Comparison of ENCODE assay signal across 2 cellular contexts in the genomic region with DNA sequence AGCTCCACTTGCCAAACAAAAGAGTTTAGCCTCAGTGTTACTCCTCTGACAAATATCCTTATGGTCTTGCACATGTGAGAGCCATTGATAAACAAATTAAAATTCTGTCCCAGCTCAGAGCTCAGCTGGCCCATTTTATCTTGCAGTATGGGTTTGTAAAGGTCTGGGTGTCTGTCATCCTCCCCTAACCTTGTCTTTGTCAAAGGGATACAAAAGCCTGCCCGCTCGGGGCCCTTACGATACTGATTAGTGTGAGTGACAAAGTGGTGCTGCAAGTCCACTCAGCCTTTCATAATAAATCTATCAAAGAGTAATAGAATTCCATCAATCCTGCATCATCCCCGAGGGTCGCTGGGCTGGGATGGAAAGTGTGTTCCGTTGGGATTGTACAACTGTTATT.
TF ChIP-seq lines count a peak whose summit lies in the region.

No MANE protein-coding gene starts in this region.

TF ChIP-seq in SK-N-SH, 30 proteins besides CTCF, POLR2A, EP300 and RAD21:
- TF ChIP-seq POLR2AphosphoS5 (IDR thresholded peaks at IDR 0.05; ENCODE audit: low read depth, low read length) = no peak
- no peak for TF ChIP-seq TEAD4 (IDR thresholded peaks at IDR 0.05; ENCODE audit: borderline replicate concordance, insufficient read depth)
- TF ChIP-seq ELF1 (IDR thresholded peaks at IDR 0.05) = no peak
- TF ChIP-seq MEF2A (IDR thresholded peaks at IDR 0.05; ENCODE audit: borderline replicate concordance, low read depth) = no peak
- TF ChIP-seq FOXJ3 (CRISPR knock-in tag; IDR thresholded peaks at IDR 0.05) = no peak
- no peak for TF ChIP-seq FOSL2 (IDR thresholded peaks at IDR 0.05; ENCODE audit: borderline replicate concordance, low read depth)
- no peak for TF ChIP-seq NRF1 (IDR thresholded peaks at IDR 0.05; ENCODE audit: low read depth, low read length)
- TF ChIP-seq GATA2 (CRISPR knock-in tag; IDR thresholded peaks at IDR 0.05) = no peak
- no peak for TF ChIP-seq MAX (IDR thresholded peaks at IDR 0.05; ENCODE audit: low read depth)
- TF ChIP-seq SMC3 (IDR thresholded peaks at IDR 0.05; ENCODE audit: low read depth, low read length) = no peak
- no peak for TF ChIP-seq YY1 (IDR thresholded peaks at IDR 0.05; ENCODE audit: low read depth)
- no peak for TF ChIP-seq CHD2 (IDR thresholded peaks at IDR 0.05; ENCODE audit: low read length, partially characterized antibody)
- no peak for TF ChIP-seq TCF12 (IDR thresholded peaks at IDR 0.05)

TF ChIP-seq in SK-N-SH treated with all-trans-retinoic acid at 6 μM for 48 hours, 23 proteins besides CTCF, POLR2A, EP300 and RAD21:
- TF ChIP-seq PATZ1 (CRISPR knock-in tag; IDR thresholded peaks at IDR 0.05; ENCODE audit: borderline replicate concordance) (no peak), OSR1 (CRISPR knock-in tag; IDR thresholded peaks at IDR 0.05) (no peak), ZNF70 (CRISPR knock-in tag; IDR thresholded peaks at IDR 0.05) (no peak), RARB (CRISPR knock-in tag; IDR thresholded peaks at IDR 0.05) (no peak), ZNF565 (CRISPR knock-in tag; conservative IDR thresholded peaks at IDR 0.05; ENCODE audit: low read depth) (no peak), ZNF8 (CRISPR knock-in tag; IDR thresholded peaks at IDR 0.05) (no peak), TOX (CRISPR knock-in tag; IDR thresholded peaks at IDR 0.05; ENCODE audit: borderline replicate concordance) (no peak), ZC3H10 (CRISPR knock-in tag; IDR thresholded peaks at IDR 0.05) (no peak), ZFP30 (CRISPR knock-in tag; IDR thresholded peaks at IDR 0.05) (no peak), GLIS3 (CRISPR knock-in tag; IDR thresholded peaks at IDR 0.05) (no peak), CSDC2 (CRISPR knock-in tag; IDR thresholded peaks at IDR 0.05) (no peak), BACH2 (CRISPR knock-in tag; IDR thresholded peaks at IDR 0.05; ENCODE audit: borderline replicate concordance) (no peak), ZFP3 (CRISPR knock-in tag; IDR thresholded peaks at IDR 0.05) (no peak), TCF4 (CRISPR knock-in tag; IDR thresholded peaks at IDR 0.05; ENCODE audit: borderline replicate concordance) (no peak), SNAI2 (CRISPR knock-in tag; IDR thresholded peaks at IDR 0.05) (no peak), PPARA (CRISPR knock-in tag; IDR thresholded peaks at IDR 0.05; ENCODE audit: borderline replicate concordance) (no peak)
- TF ChIP-seq, protein P1, sequence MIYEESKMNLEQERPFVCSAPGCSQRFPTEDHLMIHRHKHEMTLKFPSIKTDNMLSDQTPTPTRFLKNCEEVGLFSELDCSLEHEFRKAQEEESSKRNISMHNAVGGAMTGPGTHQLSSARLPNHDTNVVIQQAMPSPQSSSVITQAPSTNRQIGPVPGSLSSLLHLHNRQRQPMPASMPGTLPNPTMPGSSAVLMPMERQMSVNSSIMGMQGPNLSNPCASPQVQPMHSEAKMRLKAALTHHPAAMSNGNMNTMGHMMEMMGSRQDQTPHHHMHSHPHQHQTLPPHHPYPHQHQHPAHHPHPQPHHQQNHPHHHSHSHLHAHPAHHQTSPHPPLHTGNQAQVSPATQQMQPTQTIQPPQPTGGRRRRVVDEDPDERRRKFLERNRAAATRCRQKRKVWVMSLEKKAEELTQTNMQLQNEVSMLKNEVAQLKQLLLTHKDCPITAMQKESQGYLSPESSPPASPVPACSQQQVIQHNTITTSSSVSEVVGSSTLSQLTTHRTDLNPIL (CRISPR knock-in tag; IDR thresholded peaks at IDR 0.05; ENCODE audit: low read depth) = no peak
- TF ChIP-seq, protein P2, sequence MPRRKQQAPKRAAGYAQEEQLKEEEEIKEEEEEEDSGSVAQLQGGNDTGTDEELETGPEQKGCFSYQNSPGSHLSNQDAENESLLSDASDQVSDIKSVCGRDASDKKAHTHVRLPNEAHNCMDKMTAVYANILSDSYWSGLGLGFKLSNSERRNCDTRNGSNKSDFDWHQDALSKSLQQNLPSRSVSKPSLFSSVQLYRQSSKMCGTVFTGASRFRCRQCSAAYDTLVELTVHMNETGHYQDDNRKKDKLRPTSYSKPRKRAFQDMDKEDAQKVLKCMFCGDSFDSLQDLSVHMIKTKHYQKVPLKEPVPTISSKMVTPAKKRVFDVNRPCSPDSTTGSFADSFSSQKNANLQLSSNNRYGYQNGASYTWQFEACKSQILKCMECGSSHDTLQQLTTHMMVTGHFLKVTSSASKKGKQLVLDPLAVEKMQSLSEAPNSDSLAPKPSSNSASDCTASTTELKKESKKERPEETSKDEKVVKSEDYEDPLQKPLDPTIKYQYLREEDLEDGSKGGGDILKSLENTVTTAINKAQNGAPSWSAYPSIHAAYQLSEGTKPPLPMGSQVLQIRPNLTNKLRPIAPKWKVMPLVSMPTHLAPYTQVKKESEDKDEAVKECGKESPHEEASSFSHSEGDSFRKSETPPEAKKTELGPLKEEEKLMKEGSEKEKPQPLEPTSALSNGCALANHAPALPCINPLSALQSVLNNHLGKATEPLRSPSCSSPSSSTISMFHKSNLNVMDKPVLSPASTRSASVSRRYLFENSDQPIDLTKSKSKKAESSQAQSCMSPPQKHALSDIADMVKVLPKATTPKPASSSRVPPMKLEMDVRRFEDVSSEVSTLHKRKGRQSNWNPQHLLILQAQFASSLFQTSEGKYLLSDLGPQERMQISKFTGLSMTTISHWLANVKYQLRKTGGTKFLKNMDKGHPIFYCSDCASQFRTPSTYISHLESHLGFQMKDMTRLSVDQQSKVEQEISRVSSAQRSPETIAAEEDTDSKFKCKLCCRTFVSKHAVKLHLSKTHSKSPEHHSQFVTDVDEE (CRISPR knock-in tag; IDR thresholded peaks at IDR 0.05) = no peak
- TF ChIP-seq, protein P3, sequence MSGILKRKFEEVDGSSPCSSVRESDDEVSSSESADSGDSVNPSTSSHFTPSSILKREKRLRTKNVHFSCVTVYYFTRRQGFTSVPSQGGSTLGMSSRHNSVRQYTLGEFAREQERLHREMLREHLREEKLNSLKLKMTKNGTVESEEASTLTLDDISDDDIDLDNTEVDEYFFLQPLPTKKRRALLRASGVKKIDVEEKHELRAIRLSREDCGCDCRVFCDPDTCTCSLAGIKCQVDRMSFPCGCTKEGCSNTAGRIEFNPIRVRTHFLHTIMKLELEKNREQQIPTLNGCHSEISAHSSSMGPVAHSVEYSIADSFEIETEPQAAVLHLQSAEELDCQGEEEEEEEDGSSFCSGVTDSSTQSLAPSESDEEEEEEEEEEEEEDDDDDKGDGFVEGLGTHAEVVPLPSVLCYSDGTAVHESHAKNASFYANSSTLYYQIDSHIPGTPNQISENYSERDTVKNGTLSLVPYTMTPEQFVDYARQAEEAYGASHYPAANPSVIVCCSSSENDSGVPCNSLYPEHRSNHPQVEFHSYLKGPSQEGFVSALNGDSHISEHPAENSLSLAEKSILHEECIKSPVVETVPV (CRISPR knock-in tag; IDR thresholded peaks at IDR 0.05) = no peak
